Comparison of ENCODE assay signal across 1 cellular context in the genomic region with DNA sequence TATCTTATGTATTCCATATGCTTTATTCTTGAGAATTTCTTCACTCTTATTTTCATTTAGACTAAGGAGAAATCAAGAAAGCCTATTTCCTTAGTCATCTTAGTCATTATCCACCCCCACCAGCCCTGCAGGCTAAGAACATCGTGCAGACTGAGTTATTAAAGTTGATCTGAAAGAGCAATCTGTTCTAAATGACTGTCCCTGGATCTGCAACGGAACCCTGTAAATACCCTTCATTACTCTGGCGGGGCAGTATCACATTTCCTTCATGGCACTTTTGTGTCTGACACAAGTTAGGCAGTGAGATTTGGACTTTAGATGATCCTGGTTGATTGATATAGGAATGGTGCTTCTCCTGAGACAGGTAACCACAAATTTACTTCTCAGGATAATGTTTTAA.
TF ChIP-seq lines count a peak whose summit lies in the region.

No MANE protein-coding gene starts in this region.

TF ChIP-seq in endothelial cell of umbilical vein, 7 proteins besides CTCF, POLR2A, EP300 and RAD21:
- TF ChIP-seq EZH2 (IDR thresholded peaks at IDR 0.05; ENCODE audit: borderline replicate concordance, low read depth, low read length, severe bottlenecking) (no peak), GATA2 (IDR thresholded peaks at IDR 0.05; ENCODE audit: insufficient read depth, insufficient read length, low read depth, low read length) (no peak), POLR2AphosphoS5 (IDR thresholded peaks at IDR 0.05; ENCODE audit: insufficient read depth, low read depth, low read length) (no peak), JUN (IDR thresholded peaks at IDR 0.05; ENCODE audit: borderline replicate concordance, insufficient read depth, insufficient read length, low read depth) (no peak)
- TF ChIP-seq, protein P1, sequence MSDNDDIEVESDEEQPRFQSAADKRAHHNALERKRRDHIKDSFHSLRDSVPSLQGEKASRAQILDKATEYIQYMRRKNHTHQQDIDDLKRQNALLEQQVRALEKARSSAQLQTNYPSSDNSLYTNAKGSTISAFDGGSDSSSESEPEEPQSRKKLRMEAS (IDR thresholded peaks at IDR 0.05; ENCODE audit: insufficient read depth, insufficient read length): no peak
